ENCODE assay signal across 15 cellular contexts in genomic region chr9:16221822-16222547, GRCh38.
DNase-seq lines count a peak whose midpoint lies in the region; ATAC-seq, FAIRE-seq and TF ChIP-seq lines count a peak whose summit lies in the region.
"Had no signal": no experiment of that assay in that cellular context is flagged by ENCODE, and none has a peak within 500 bp of the region (broad histone marks: within the 10 kb centered on the region; RNA-seq: fewer than 3 reads in every experiment).

No MANE protein-coding gene starts in this region.

- H3K27me3 ChIP-seq in OCI-LY3 (ENCODE audit: low read depth, low read length), result no peaks in the 10 kb centered on the region
- no peaks in the 10 kb centered on the region for H3K27me3 ChIP-seq in keratinocyte (ENCODE audit: control insufficient read depth, extremely low read depth, insufficient read depth, low read length)

- no peaks in the 10 kb centered on the region for H3K79me2 ChIP-seq in OCI-LY3 (ENCODE audit: low read length)
- H3K79me2 ChIP-seq in keratinocyte (ENCODE audit: control insufficient read depth, insufficient read depth, low read length), result no peaks in the 10 kb centered on the region

- H2AFZ ChIP-seq in OCI-LY3 (ENCODE audit: low read depth, low read length) (no peak overlapping the region), keratinocyte (ENCODE audit: control insufficient read depth, low read length) (no peak overlapping the region)

- H3K4me3 ChIP-seq in AG10803 (ENCODE audit: low read length), result no peak overlapping the region
- no peak overlapping the region for H3K4me3 ChIP-seq in OCI-LY3 (ENCODE audit: low read length)
- no peak overlapping the region for H3K4me3 ChIP-seq in keratinocyte (ENCODE audit: control insufficient read depth in 2 of 3, extremely low read depth in 1 of 3, insufficient read depth in 2 of 3, low read depth in 1 of 3, low read length in 3 of 3)
- H3K4me3 ChIP-seq: SK-N-MC had no signal

- H3K27ac ChIP-seq in OCI-LY3 (ENCODE audit: low read length) (no peak overlapping the region), keratinocyte (ENCODE audit: control insufficient read depth, insufficient read depth, low read length) (no peak overlapping the region)
- H3K27ac ChIP-seq: SK-N-MC, VCaP had no signal

- no peaks in the 10 kb centered on the region for H3K36me3 ChIP-seq in OCI-LY3 (replicated peaks; ENCODE audit: low read depth, low read length)
- no peaks in the 10 kb centered on the region for H3K36me3 ChIP-seq in keratinocyte (ENCODE audit: control insufficient read depth in 2 of 2, extremely low read depth in 1 of 2, insufficient read depth in 2 of 2, low read length in 2 of 2)

- H3K9me3 ChIP-seq in OCI-LY3 (ENCODE audit: insufficient read depth, low read length) (no peaks in the 10 kb centered on the region), keratinocyte (ENCODE audit: control insufficient read depth, low read depth, low read length) (no peaks in the 10 kb centered on the region)

- H3K4me2 ChIP-seq in OCI-LY3 (ENCODE audit: low read length) (peak overlapping the region; percentile 22), keratinocyte (ENCODE audit: control insufficient read depth, extremely low read depth, insufficient read depth, low read depth, low read length) (no peak overlapping the region)

- H4K20me1 ChIP-seq in OCI-LY3 (ENCODE audit: insufficient read depth, low read length) (no peaks in the 10 kb centered on the region), keratinocyte (ENCODE audit: control insufficient read depth, extremely low read depth, insufficient read depth, low read length) (no peaks in the 10 kb centered on the region)

- H3K9ac ChIP-seq in OCI-LY3 (ENCODE audit: low read length) (no peak overlapping the region), keratinocyte (ENCODE audit: control insufficient read depth, extremely low read depth, insufficient read depth, low read length) (no peak overlapping the region)

- dilution Hi-C loops in keratinocyte (cut with MboI; ENCODE audit: extremely low pct_ligation_motif_present, low sequenced_read_pairs), result no loop called here

- peak; percentile 34 for FAIRE-seq in keratinocyte (lab: Jason Lieb, UNC)

- DNase-seq in AG10803 (ENCODE audit: low read depth) (peak; percentile 67), keratinocyte (ENCODE audit: low read depth, low spot score) (no peak), anterior cingulate cortex (lab: John Stamatoyannopoulos, UW) (no peak), activated gamma-delta T cell treated with Interleukin-2 at 50 U/mL for 16 hours (no peak), NCI-H2107 (lab: John Stamatoyannopoulos, UW) (no peak)
- DNase-seq in stimulated activated CD4-positive, alpha-beta T cell treated with anti-CD3 and anti-CD28 coated beads, Interleukin-12 subunit alpha, Interleukin-12 subunit beta, amount 100 ng/mL, for 4 hours, result no peak
- DNase-seq: erythroblast, mesendoderm, MV-4-11, NCI-H2171 treated with DMSO at 0.1 percent for 48 hours had no signal

- no peaks in the 10 kb centered on the region for H3K9me1 ChIP-seq in keratinocyte (ENCODE audit: control insufficient read depth, extremely low read depth, insufficient read depth, low read length)

- TF ChIP-seq CTCF in AG10803 (conservative IDR thresholded peaks at IDR 0.05; ENCODE audit: low read length) (no peak), OCI-LY3 (IDR thresholded peaks at IDR 0.05; ENCODE audit: low read depth, low read length) (no peak), keratinocyte (optimal IDR thresholded peaks at IDR 0.05 in 1 of 3, IDR thresholded peaks at IDR 0.05 in 1 of 3, conservative IDR thresholded peaks at IDR 0.05 in 1 of 3; ENCODE audit: extremely low read depth in 1 of 3, insufficient read depth in 2 of 3, low read length in 3 of 3) (no peak)

- H3K4me1 ChIP-seq in OCI-LY3 (ENCODE audit: low read length) (peaks cover 11% of the 10 kb centered on the region), keratinocyte (ENCODE audit: control insufficient read depth, extremely low read depth, insufficient read depth, low read length) (no peaks in the 10 kb centered on the region)

- peak; percentile 73 for ATAC-seq in GM19035 (IDR thresholded peaks at IDR 0.05; ENCODE audit: unreplicated experiment)
- ATAC-seq: activated naive CD4-positive, alpha-beta T cell treated with anti-CD3 and anti-CD28 coated beads, Interleukin-2, amount 50 U/mL, for 72 hours had no signal
